Comparison of ENCODE assay signal across 8 cellular contexts in genomic region chr6:111985202-111985731, GRCh38.
A peak's percentile ranks its signal among the peaks of the same experiment; 100 is the strongest.
DNase-seq lines count a peak whose midpoint lies in the region; ATAC-seq and TF ChIP-seq lines count a peak whose summit lies in the region.

No MANE protein-coding gene starts in this region.

- H4K8ac ChIP-seq in mesenchymal stem cell (ENCODE audit: low read length): no peak overlapping the region

- H3K4ac ChIP-seq in mesenchymal stem cell (ENCODE audit: low read depth in 1 of 2, low read length in 2 of 2): no peak overlapping the region

- H2BK15ac ChIP-seq in mesenchymal stem cell (ENCODE audit: low read depth, poor library complexity, severe bottlenecking): no peak overlapping the region

- no peak overlapping the region for H2AFZ ChIP-seq in mesenchymal stem cell (ENCODE audit: low read depth, low read length)

- DNase-seq in Calu3 (peak; percentile 73), NCI-H2029 treated with DMSO at 0.1 percent for 48 hours (lab: John Stamatoyannopoulos, UW) (peak; percentile 91), amniotic stem cell (lab: John Stamatoyannopoulos, UW) (peak; percentile 59), mesenchymal stem cell (peak; percentile 85), NCI-H1436 treated with DMSO at 0.1 percent for 48 hours (lab: John Stamatoyannopoulos, UW) (no peak), NCI-H1694 (lab: John Stamatoyannopoulos, UW) (no peak)

- H3K4me3 Mint-ChIP-seq in Calu3 (ENCODE audit: low read depth, unreplicated experiment): peak overlapping the region; percentile 31

- peaks cover 44% of the 10 kb centered on the region for H3K4me1 Mint-ChIP-seq in Calu3 (ENCODE audit: low read depth, unreplicated experiment)

- no peaks in the 10 kb centered on the region for H3K27me3 ChIP-seq in mesenchymal stem cell (ENCODE audit: control insufficient read depth in 1 of 2, insufficient read depth in 1 of 2, low read length in 2 of 2)

- H3K36me3 Mint-ChIP-seq in Calu3 (ENCODE audit: insufficient read depth, unreplicated experiment): peaks cover 6% of the 10 kb centered on the region

- CTCF ChIA-PET in Calu3 (lab: Charles Lee): interaction anchor here (0.7 to 1.2 kb wide), 4 partner anchors 11 to 275 kb away, joined by 3 to 5 read pairs (median 3); partner anchors contain the start of gene FYN

- no CpG with 5 or more reads among the region's 4 CpGs for WGBS in mesenchymal stem cell

- no peak overlapping the region for H3K18ac ChIP-seq in mesenchymal stem cell (ENCODE audit: low read depth in 1 of 2, low read length in 2 of 2)

- TF ChIP-seq CTCF in Calu3 (IDR thresholded peaks at IDR 0.05; ENCODE audit: unreplicated experiment): no peak

- peak overlapping the region; percentile 56 for H3K9ac ChIP-seq in mesenchymal stem cell (ENCODE audit: low read length)

- H3K79me1 ChIP-seq in mesenchymal stem cell (replicated peaks; ENCODE audit: low read length, poor library complexity, severe bottlenecking): no peaks in the 10 kb centered on the region

- no peaks in the 10 kb centered on the region for H3K4me1 ChIP-seq in mesenchymal stem cell (ENCODE audit: control insufficient read depth, insufficient read depth, low read depth, low read length)

- no peak overlapping the region for H3K14ac ChIP-seq in mesenchymal stem cell (ENCODE audit: low read length in 2 of 2)

- no peak overlapping the region for H2BK5ac ChIP-seq in mesenchymal stem cell (ENCODE audit: low read depth, low read length, poor library complexity, severe bottlenecking)

- intact Hi-C loops in Calu3 (cut with micrococcal nuclease; ENCODE audit: unreplicated experiment): no loop called here

- H3K27me3 Mint-ChIP-seq in Calu3 (ENCODE audit: unreplicated experiment): no peaks in the 10 kb centered on the region

- no peak overlapping the region for H3K4me2 ChIP-seq in mesenchymal stem cell (ENCODE audit: low read length, poor library complexity, severe bottlenecking)

- H2BK12ac ChIP-seq in mesenchymal stem cell (ENCODE audit: low read length in 2 of 2): no peak overlapping the region

- no peak overlapping the region for H2BK120ac ChIP-seq in mesenchymal stem cell (ENCODE audit: low read depth, low read length)

- H2AK5ac ChIP-seq in mesenchymal stem cell (ENCODE audit: low read length, severe bottlenecking): no peak overlapping the region

- peak overlapping the region; percentile 98 for H3K27ac Mint-ChIP-seq in Calu3 (ENCODE audit: unreplicated experiment)

- no peak overlapping the region for H3K4me3 ChIP-seq in mesenchymal stem cell (ENCODE audit: insufficient read depth in 1 of 2, low read depth in 1 of 2, low read length in 2 of 2)

- peaks cover 3% of the 10 kb centered on the region for H3K9me3 Mint-ChIP-seq in Calu3 (ENCODE audit: low read depth, unreplicated experiment)

- ATAC-seq in GM18511 (IDR thresholded peaks at IDR 0.05; ENCODE audit: unreplicated experiment) (no peak), HG03460 (IDR thresholded peaks at IDR 0.05; ENCODE audit: unreplicated experiment) (no peak)

- H3K27ac ChIP-seq in mesenchymal stem cell (ENCODE audit: low read length, poor library complexity, severe bottlenecking): peak overlapping the region; percentile 2

- no peak overlapping the region for H3K23ac ChIP-seq in mesenchymal stem cell (ENCODE audit: low read length in 2 of 2)

- no peaks in the 10 kb centered on the region for H3K9me3 ChIP-seq in mesenchymal stem cell (ENCODE audit: control insufficient read depth, low read length)

- no TSS peak for BruUV-seq in Calu3 (replicated peaks; lab: Mats Ljungman, UMichigan)

- no peak overlapping the region for H4K91ac ChIP-seq in mesenchymal stem cell (ENCODE audit: low read length)

- no peaks in the 10 kb centered on the region for H3K36me3 ChIP-seq in mesenchymal stem cell (ENCODE audit: control insufficient read depth in 1 of 2, insufficient read depth in 2 of 2, low read depth in 1 of 2, low read length in 2 of 2)

Comparison
In these comparisons a context has a peak if more than half of its experiments do, and no peak if none do; other contexts are left out.
1. DNase-seq: peak in Calu3 (single experiment), NCI-H2029 treated with DMSO at 0.1 percent for 48 hours (single experiment), amniotic stem cell (single experiment) and mesenchymal stem cell (single experiment); none in NCI-H1436 treated with DMSO at 0.1 percent for 48 hours (single experiment) and NCI-H1694 (single experiment).